In genomic region chr11:134575504-134576230, GRCh38 we compare ENCODE assay signal across 1 cellular context.
TF ChIP-seq lines count a peak whose summit lies in the region.

No MANE protein-coding gene starts in this region.

TF ChIP-seq in H1, 55 proteins besides CTCF, POLR2A, EP300 and RAD21:
- TF ChIP-seq CHD1 (IDR thresholded peaks at IDR 0.05; ENCODE audit: low read depth, low read length) (no peak), CTBP2 (IDR thresholded peaks at IDR 0.05; ENCODE audit: borderline replicate concordance, insufficient read depth, insufficient read length, low read length) (no peak), PHF8 (conservative IDR thresholded peaks at IDR 0.05; ENCODE audit: low read depth, low read length) (no peak), KDM5A (IDR thresholded peaks at IDR 0.05; ENCODE audit: low read length) (no peak), EZH2 (IDR thresholded peaks at IDR 0.05; ENCODE audit: low read depth, low read length, severe bottlenecking) (no peak), SIRT6 (IDR thresholded peaks at IDR 0.05; ENCODE audit: low read length) (no peak), POLR2AphosphoS5 (IDR thresholded peaks at IDR 0.05; ENCODE audit: low read depth, low read length) (no peak), SRF (IDR thresholded peaks at IDR 0.05; ENCODE audit: low read depth, low read length) (no peak), SAP30 (IDR thresholded peaks at IDR 0.05; ENCODE audit: insufficient read depth, insufficient replicate concordance, low read length) (no peak), FOSL1 (IDR thresholded peaks at IDR 0.05; ENCODE audit: insufficient read depth, low read depth, low read length) (no peak), ASH2L (IDR thresholded peaks at IDR 0.05; ENCODE audit: low read length) (no peak), BCL11A (IDR thresholded peaks at IDR 0.05; ENCODE audit: low read depth in 2 of 2, low read length in 2 of 2) (no peak)
- TF ChIP-seq, protein P1, sequence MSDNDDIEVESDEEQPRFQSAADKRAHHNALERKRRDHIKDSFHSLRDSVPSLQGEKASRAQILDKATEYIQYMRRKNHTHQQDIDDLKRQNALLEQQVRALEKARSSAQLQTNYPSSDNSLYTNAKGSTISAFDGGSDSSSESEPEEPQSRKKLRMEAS (IDR thresholded peaks at IDR 0.05): no peak
- TF ChIP-seq, protein P2, sequence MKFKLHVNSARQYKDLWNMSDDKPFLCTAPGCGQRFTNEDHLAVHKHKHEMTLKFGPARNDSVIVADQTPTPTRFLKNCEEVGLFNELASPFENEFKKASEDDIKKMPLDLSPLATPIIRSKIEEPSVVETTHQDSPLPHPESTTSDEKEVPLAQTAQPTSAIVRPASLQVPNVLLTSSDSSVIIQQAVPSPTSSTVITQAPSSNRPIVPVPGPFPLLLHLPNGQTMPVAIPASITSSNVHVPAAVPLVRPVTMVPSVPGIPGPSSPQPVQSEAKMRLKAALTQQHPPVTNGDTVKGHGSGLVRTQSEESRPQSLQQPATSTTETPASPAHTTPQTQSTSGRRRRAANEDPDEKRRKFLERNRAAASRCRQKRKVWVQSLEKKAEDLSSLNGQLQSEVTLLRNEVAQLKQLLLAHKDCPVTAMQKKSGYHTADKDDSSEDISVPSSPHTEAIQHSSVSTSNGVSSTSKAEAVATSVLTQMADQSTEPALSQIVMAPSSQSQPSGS (IDR thresholded peaks at IDR 0.05; ENCODE audit: low read length): no peak
